20 cellular contexts compared by ENCODE assay signal in the genomic region with DNA sequence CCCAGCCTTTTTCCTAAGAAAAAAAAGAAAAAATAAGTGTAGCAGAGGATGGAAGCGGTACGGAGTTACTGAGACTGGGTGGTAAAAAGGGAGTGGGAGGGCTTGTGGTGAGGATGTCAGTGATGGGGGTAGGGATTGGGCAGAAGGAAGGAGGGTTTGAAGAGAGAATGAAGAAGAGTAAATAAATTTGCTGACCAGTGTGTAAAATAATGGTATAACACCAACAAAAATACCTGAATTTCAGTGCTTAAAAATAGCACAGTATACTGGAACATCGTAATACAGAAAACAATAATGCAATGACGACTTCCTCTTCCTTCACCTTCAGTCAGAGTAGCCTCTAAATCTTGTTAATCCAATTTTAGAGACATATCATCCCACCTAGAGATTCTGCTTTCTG. TPM values are rescaled to one million over a fixed set of nuclear protein-coding genes. Genes with fewer than 3 reads are reported as not detected.
A peak's percentile ranks its signal among the peaks of the same experiment; 100 is the strongest.
DNase-seq lines count a peak whose midpoint lies in the region; ATAC-seq, FAIRE-seq and TF ChIP-seq lines count a peak whose summit lies in the region.
"Had no signal": no experiment of that assay in that cellular context is flagged by ENCODE, and none has a peak within 500 bp of the region (broad histone marks: within the 10 kb centered on the region; RNA-seq: fewer than 3 reads in every experiment).

No MANE protein-coding gene starts in this region.

- no peaks in the 10 kb centered on the region for H3K36me3 ChIP-seq in IMR-90 (ENCODE audit: control insufficient read depth, insufficient read depth, low read length)
- H3K36me3 ChIP-seq: BE2C had no signal

- no peaks in the 10 kb centered on the region for H3K79me1 ChIP-seq in IMR-90 (ENCODE audit: low read depth in 1 of 2, low read length in 2 of 2)

- peak overlapping the region; percentile 51; the same call in 1 of the 2 replicates for H2AK5ac ChIP-seq in IMR-90 (ENCODE audit: low read depth, low read length)

- FAIRE-seq in A549 (lab: Jason Lieb, UNC) = no peak
- FAIRE-seq: GM12878, H1 had no signal

- no peak overlapping the region for H2BK15ac ChIP-seq in IMR-90 (ENCODE audit: low read depth, low read length)

- no peak overlapping the region for H3K4ac ChIP-seq in IMR-90 (ENCODE audit: low read depth, low read length)

- H3K9me1 ChIP-seq in IMR-90 (ENCODE audit: insufficient read depth, low read length) = no peaks in the 10 kb centered on the region

- intact Hi-C loops in IMR-90 (cut with micrococcal nuclease) = loop anchor here (5.0 kb wide), 1 partner anchor 35 kb away; the partner anchor contains the start of gene ATXN7L2

- H2BK5ac ChIP-seq in IMR-90 (ENCODE audit: low read depth, low read length, poor library complexity, severe bottlenecking) = no peak overlapping the region

- H3K27me3 ChIP-seq in IMR-90 (ENCODE audit: control insufficient read depth, insufficient read depth, low read length) = peaks cover 8% of the 10 kb centered on the region
- H3K27me3 ChIP-seq: BE2C had no signal

- no peak overlapping the region for H2BK20ac ChIP-seq in IMR-90 (ENCODE audit: low read depth, low read length)

- H3K18ac ChIP-seq in IMR-90 (ENCODE audit: low read depth, low read length) = no peak overlapping the region

- CTCF ChIA-PET in A549 (lab: Yijun Ruan, JAX) (no interaction called here), IMR-90 (lab: Yijun Ruan, JAX) (interaction anchor here (0.7 kb wide), 1 partner anchor 438 kb away, joined by 7 read pairs; no protein-coding TSS in a partner anchor)

- dilution Hi-C loops in IMR-90 (cut with HindIII; ENCODE audit: low sequenced_read_pairs, unreplicated experiment) = no loop called here

- ATAC-seq in A549 = no peak
- no peak for ATAC-seq in IMR-90 (ENCODE audit: low read depth)
- ATAC-seq: GM12878 had no signal

- POLR2A ChIA-PET in A549 (lab: Yijun Ruan, JAX) = no interaction called here
- POLR2A ChIA-PET in IMR-90 (lab: Charles Lee; ENCODE audit: unreplicated experiment) = no interaction called here

- TF ChIP-seq CTCF in A549 (IDR thresholded peaks at IDR 0.05) (no peak), IMR-90 (conservative IDR thresholded peaks at IDR 0.05; ENCODE audit: low read depth, low read length) (no peak)

- no peak for TF ChIP-seq EP300 in A549 (IDR thresholded peaks at IDR 0.05)

- TF ChIP-seq RAD21 in A549 (conservative IDR thresholded peaks at IDR 0.05 in 1 of 2, IDR thresholded peaks at IDR 0.05 in 1 of 2) = no peak
- no peak for TF ChIP-seq RAD21 in IMR-90 (IDR thresholded peaks at IDR 0.05; ENCODE audit: low read length)

- no peak overlapping the region for H2AFZ ChIP-seq in IMR-90 (replicated peaks; ENCODE audit: low read length, poor library complexity)

- in situ Hi-C loops in IMR-90 (cut with MboI; ENCODE audit: low sequenced_read_pairs) = no loop called here

- H2BK120ac ChIP-seq in IMR-90 (ENCODE audit: low read depth, low read length) = no peak overlapping the region

- H3K4me2 ChIP-seq in A549 (no peak overlapping the region), IMR-90 (ENCODE audit: low read depth, low read length) (no peak overlapping the region)

- no peaks in the 10 kb centered on the region for H4K20me1 ChIP-seq in IMR-90 (ENCODE audit: insufficient read depth, low read length)

- WGBS in A549 (ENCODE audit: missing lambda C conversion rate) = 47% methylated on average over 4 of the region's 4 CpGs
- WGBS in IMR-90 (ENCODE audit: extremely low coverage in 2 of 2, insufficient read length in 1 of 2), 2 experiments = 23% methylated on average over 2 of the region's 4 CpGs; no CpG with 5 or more reads in 1 of the 2 experiments

- H4K91ac ChIP-seq in IMR-90 (ENCODE audit: insufficient read depth, low read depth, low read length) = no peak overlapping the region

- DNase-seq in A549 (ENCODE audit: low read depth in 1 of 2, low spot score in 1 of 2) (no peak), IMR-90 (no peak), SIG-M5 (lab: John Stamatoyannopoulos, UW) (no peak)
- DNase-seq: ACHN; BE2C; C1 segment of cervical spinal cord; CD4-positive, CD25-positive, alpha-beta regulatory T cell; CD8-positive, alpha-beta memory T cell; COR-L47; DMS 273 treated with DMSO at 0.1 percent for 48 hours; DMS53; DND-41; EL; H9; KBM-7 had no signal

- H2AK9ac ChIP-seq in IMR-90 (replicated peaks; ENCODE audit: low read depth, low read length, poor library complexity) = no peak overlapping the region

- H3K4me3 ChIP-seq in A549 = no peak overlapping the region
- no peak overlapping the region for H3K4me3 ChIP-seq in IMR-90 (ENCODE audit: insufficient read depth, low read depth, low read length)
- H3K4me3 ChIP-seq: GM12878 had no signal

- H3K27ac ChIP-seq in A549 = no peak overlapping the region
- no peak overlapping the region for H3K27ac ChIP-seq in IMR-90 (ENCODE audit: insufficient read depth, low read length)

- BruUV-seq in IMR-90 (replicated peaks; lab: Mats Ljungman, UMichigan) = no TSS peak

- no peak overlapping the region for H4K8ac ChIP-seq in IMR-90 (ENCODE audit: low read depth in 2 of 2, low read length in 2 of 2)

- no peak overlapping the region for H3K56ac ChIP-seq in IMR-90 (ENCODE audit: extremely low read depth, insufficient read depth, low read length)

- H3K9me3 ChIP-seq in A549 (no peaks in the 10 kb centered on the region), IMR-90 (ENCODE audit: control insufficient read depth, insufficient read depth, low read length) (no peaks in the 10 kb centered on the region)
- H3K9me3 ChIP-seq: BE2C had no signal

- no peak overlapping the region for H3K9ac ChIP-seq in IMR-90 (ENCODE audit: low read depth, low read length)

- no peak overlapping the region for H3K23ac ChIP-seq in IMR-90 (ENCODE audit: low read depth, low read length)

- H4K5ac ChIP-seq in IMR-90 (ENCODE audit: low read depth, low read length) = no peak overlapping the region

- TF ChIP-seq POLR2A in A549 (IDR thresholded peaks at IDR 0.05; ENCODE audit: low read length) (no peak), IMR-90 (IDR thresholded peaks at IDR 0.05; ENCODE audit: low read depth, low read length) (no peak)

- H3K4me1 ChIP-seq in A549 (no peaks in the 10 kb centered on the region), IMR-90 (ENCODE audit: control insufficient read depth, insufficient read depth, low read length) (no peaks in the 10 kb centered on the region)
- H3K4me1 ChIP-seq: BE2C had no signal

- H3K14ac ChIP-seq in IMR-90 (replicated peaks; ENCODE audit: low read depth, low read length) = no peak overlapping the region

TF ChIP-seq in IMR-90, 13 proteins besides CTCF, POLR2A, EP300 and RAD21 (continues in another document):
- TF ChIP-seq CEBPB (IDR thresholded peaks at IDR 0.05; ENCODE audit: low read depth, low read length) = no peak

RNA-seq across cellular contexts. Expression of gene SYPL2, which starts 18.8 kb away (rescaled TPM):
- polyA plus RNA-seq in A549 (2011; rRNA removed) (0.04 and 0.08 TPM in 2 replicates), A549 (2017; fragmentation: RNase III; extraction: RNeasy Plus Mini Kit Qiagen cat#74134 plus additional on column Dnase treatment) (0.03 to 0.05 TPM (median 0.05 TPM) in 3 replicates), IMR-90 (2012; rRNA removed) (0.55 and 0.65 TPM in 2 replicates)
- polyA plus RNA-seq in A549 (2012; cell fraction: cytosol; rRNA removed) = 0.01 and 0.04 TPM in 2 replicates
- polyA plus RNA-seq in A549 (2012; cell fraction: nucleus; rRNA removed) = 0.06 and 0.07 TPM in 2 replicates
- polyA minus RNA-seq in A549 (2011; rRNA and poly(A)+ RNA removed) = 0.08 TPM in 1 of 2 replicates, not detected in the other
- total RNA-seq in IMR-90 (2012; rRNA removed) = under 0.01 TPM in 2 replicates
- 0.18 and 0.23 TPM in 2 replicates for polyA plus RNA-seq in IMR-90 (2012; cell fraction: cytosol; rRNA removed)
- 0.46 and 0.94 TPM in 2 replicates for polyA plus RNA-seq in IMR-90 (2012; cell fraction: nucleus; rRNA removed; ENCODE audit: low replicate concordance)
- total RNA-seq: A172; CD4-positive, CD25-positive, alpha-beta regulatory T cell; G401; HT-29 had no signal
- polyA plus RNA-seq: CD4-positive, CD25-positive, alpha-beta regulatory T cell had no signal

RNA-seq across cellular contexts. Expression of gene PSMA5, which starts 21.3 kb away (rescaled TPM):
- 140 and 147 TPM in 2 replicates for polyA plus RNA-seq in A549 (2011; rRNA removed)
- 103 and 116 TPM in 2 replicates for polyA plus RNA-seq in A549 (2012; cell fraction: cytosol; rRNA removed)
- 43.3 and 48.8 TPM in 2 replicates for polyA plus RNA-seq in A549 (2012; cell fraction: nucleus; rRNA removed)
- polyA plus RNA-seq in A549 (2017; fragmentation: RNase III; extraction: RNeasy Plus Mini Kit Qiagen cat#74134 plus additional on column Dnase treatment) = 92.7 to 99.6 TPM (median 93.7 TPM) in 3 replicates
- polyA minus RNA-seq in A549 (2011; rRNA and poly(A)+ RNA removed) = 39.2 and 44.6 TPM in 2 replicates
- total RNA-seq in IMR-90 (2012; rRNA removed) = 75.5 and 83.9 TPM in 2 replicates
- 107 TPM in 2 replicates for polyA plus RNA-seq in IMR-90 (2012; rRNA removed)
- 39.5 and 60.3 TPM in 2 replicates for polyA plus RNA-seq in IMR-90 (2012; cell fraction: cytosol; rRNA removed)
- 11.0 and 46.7 TPM in 2 replicates for polyA plus RNA-seq in IMR-90 (2012; cell fraction: nucleus; rRNA removed; ENCODE audit: low replicate concordance)

RNA-seq across cellular contexts. Expression of gene ATXN7L2, which starts 36.2 kb away (rescaled TPM):
- 0.97 and 1.2 TPM in 2 replicates for polyA plus RNA-seq in A549 (2011; rRNA removed)
- 2.6 and 3.3 TPM in 2 replicates for polyA plus RNA-seq in A549 (2012; cell fraction: cytosol; rRNA removed)
- 9.0 and 11.2 TPM in 2 replicates for polyA plus RNA-seq in A549 (2012; cell fraction: nucleus; rRNA removed)
- polyA plus RNA-seq in A549 (2017; fragmentation: RNase III; extraction: RNeasy Plus Mini Kit Qiagen cat#74134 plus additional on column Dnase treatment) = 2.0 to 2.2 TPM (median 2.1 TPM) in 3 replicates
- 1.4 TPM in 2 replicates for polyA minus RNA-seq in A549 (2011; rRNA and poly(A)+ RNA removed)
- 1.3 and 1.7 TPM in 2 replicates for total RNA-seq in IMR-90 (2012; rRNA removed)
- 4.8 and 6.4 TPM in 2 replicates for polyA plus RNA-seq in IMR-90 (2012; rRNA removed)
- 2.5 and 3.5 TPM in 2 replicates for polyA plus RNA-seq in IMR-90 (2012; cell fraction: cytosol; rRNA removed)
- polyA plus RNA-seq in IMR-90 (2012; cell fraction: nucleus; rRNA removed; ENCODE audit: low replicate concordance) = 11.5 and 22.5 TPM in 2 replicates

RNA-seq across cellular contexts. Expression of gene CYB561D1, which starts 46.4 kb away (rescaled TPM):
- polyA plus RNA-seq in A549 (2011; rRNA removed) = 4.0 and 4.9 TPM in 2 replicates
- polyA plus RNA-seq in A549 (2012; cell fraction: cytosol; rRNA removed) = 3.2 and 4.4 TPM in 2 replicates
- 4.5 and 6.2 TPM in 2 replicates for polyA plus RNA-seq in A549 (2012; cell fraction: nucleus; rRNA removed)
- 4.4 to 5.2 TPM (median 4.9 TPM) in 3 replicates for polyA plus RNA-seq in A549 (2017; fragmentation: RNase III; extraction: RNeasy Plus Mini Kit Qiagen cat#74134 plus additional on column Dnase treatment)
- polyA minus RNA-seq in A549 (2011; rRNA and poly(A)+ RNA removed) = 6.9 and 7.4 TPM in 2 replicates
- 3.6 and 5.7 TPM in 2 replicates for total RNA-seq in IMR-90 (2012; rRNA removed)
- polyA plus RNA-seq in IMR-90 (2012; rRNA removed) = 5.6 and 8.1 TPM in 2 replicates
- polyA plus RNA-seq in IMR-90 (2012; cell fraction: cytosol; rRNA removed) = 2.6 and 4.6 TPM in 2 replicates
- polyA plus RNA-seq in IMR-90 (2012; cell fraction: nucleus; rRNA removed; ENCODE audit: low replicate concordance) = 9.2 and 15.0 TPM in 2 replicates

RNA-seq across cellular contexts. Expression of gene SORT1, which starts 49.8 kb away (rescaled TPM):
- polyA plus RNA-seq in A549 (2011; rRNA removed) = 13.8 and 14.7 TPM in 2 replicates
- polyA plus RNA-seq in A549 (2012; cell fraction: cytosol; rRNA removed) = 1.5 and 2.0 TPM in 2 replicates
- 2.3 and 3.7 TPM in 2 replicates for polyA plus RNA-seq in A549 (2012; cell fraction: nucleus; rRNA removed)
- polyA plus RNA-seq in A549 (2017; fragmentation: RNase III; extraction: RNeasy Plus Mini Kit Qiagen cat#74134 plus additional on column Dnase treatment) = 5.0 to 6.7 TPM (median 6.0 TPM) in 3 replicates
- polyA minus RNA-seq in A549 (2011; rRNA and poly(A)+ RNA removed) = 50.6 and 53.3 TPM in 2 replicates
- 16.7 and 18.9 TPM in 2 replicates for total RNA-seq in IMR-90 (2012; rRNA removed)
- polyA plus RNA-seq in IMR-90 (2012; rRNA removed) = 13.7 and 15.8 TPM in 2 replicates
- polyA plus RNA-seq in IMR-90 (2012; cell fraction: cytosol; rRNA removed) = 6.4 and 8.4 TPM in 2 replicates
- 4.3 and 13.9 TPM in 2 replicates for polyA plus RNA-seq in IMR-90 (2012; cell fraction: nucleus; rRNA removed; ENCODE audit: low replicate concordance)
- polyA plus RNA-seq: CD4-positive, CD25-positive, alpha-beta regulatory T cell had no signal
